In genomic region chr1:31422505-31423319, GRCh38 we compare ENCODE assay signal across 8 cellular contexts. TPM values are rescaled to one million over a fixed set of nuclear protein-coding genes. Genes with fewer than 3 reads are reported as not detected.
DNase-seq lines count a peak whose midpoint lies in the region; ATAC-seq, FAIRE-seq and TF ChIP-seq lines count a peak whose summit lies in the region.

No MANE protein-coding gene starts in this region.

- H3K36me3 ChIP-seq in small intestine (ENCODE audit: control insufficient read depth in 2 of 2, insufficient read depth in 2 of 2, low read length in 2 of 2) = peaks cover 0 to 8% of the 10 kb centered on the region in 2 donors

- no peak for FAIRE-seq in small intestine (lab: Jason Lieb, UNC)

- DNase-seq in GM12864 (ENCODE audit: low read depth) (peak; percentile 38), NCI-H1092 treated with DMSO at 0.1 percent for 48 hours (lab: John Stamatoyannopoulos, UW) (peak; percentile 65), T1000 (lab: John Stamatoyannopoulos, UW) (peak; percentile 80), astrocyte of the spinal cord (ENCODE audit: low read depth, low spot score) (peak; percentile 63), iPS DF 4.7 (ENCODE audit: extremely low read depth, low spot score) (peak; percentile 36), small intestine (peak; percentile 75)

- H3K9me3 ChIP-seq in small intestine (ENCODE audit: control insufficient read depth, low read depth) = no peaks in the 10 kb centered on the region

- H3K4me1 ChIP-seq in small intestine (ENCODE audit: control insufficient read depth in 2 of 2, insufficient read depth in 1 of 2, low read depth in 1 of 2, low read length in 1 of 2) = no peaks in the 10 kb centered on the region

- H3K27ac ChIP-seq in 22Rv1 (no peak overlapping the region), small intestine (ENCODE audit: low read depth in 1 of 2, low read length in 1 of 2) (peak overlapping the region; percentile 27 to 74)

- in situ Hi-C loops in astrocyte of the spinal cord (cut with HindIII; ENCODE audit: low sequenced_read_pairs) = no loop called here

- 39 to 48% (median 42%) methylated on average over 15 of the region's 15 CpGs for WGBS in small intestine, 3 donors

- no peaks in the 10 kb centered on the region for H3K27me3 ChIP-seq in small intestine (ENCODE audit: control insufficient read depth in 2 of 2, insufficient read depth in 2 of 2, low read length in 2 of 2)

- TF ChIP-seq CTCF in 22Rv1 (IDR thresholded peaks at IDR 0.05) = peak; percentile 96
- peak; percentile 99 for TF ChIP-seq CTCF in GM12864 (IDR thresholded peaks at IDR 0.05; ENCODE audit: low read depth, low read length, missing control alignments)
- TF ChIP-seq CTCF in astrocyte of the spinal cord (IDR thresholded peaks at IDR 0.05; ENCODE audit: low read depth, low read length) = peak; percentile 98

- ATAC-seq in HG02870 (IDR thresholded peaks at IDR 0.05; ENCODE audit: unreplicated experiment) = no peak

- H3K4me3 ChIP-seq in GM12864 (ENCODE audit: low read depth, low read length) (no peak overlapping the region), astrocyte of the spinal cord (ENCODE audit: low read depth, low read length) (no peak overlapping the region), small intestine (ENCODE audit: low read depth in 1 of 2, low read length in 2 of 2) (no peak overlapping the region)

RNA-seq across cellular contexts. Expression of gene SERINC2, which starts 9.7 kb away (rescaled TPM):
- 100 to 1,000 TPM in 2 of 3 donors, 10 to 100 TPM in 1; 57.3 to 179 (median 147) TPM for polyA plus RNA-seq in small intestine

RNA-seq across cellular contexts. Expression of gene FABP3, which starts 49.8 kb away (rescaled TPM):
- polyA plus RNA-seq in small intestine = 10 to 100 TPM; 10.7 to 63.8 (median 16.4) TPM
